1 cellular context compared by ENCODE assay signal in genomic region chr1:34771573-34771972, GRCh38.
TF ChIP-seq lines count a peak whose summit lies in the region.

No MANE protein-coding gene starts in this region.

TF ChIP-seq in HCT116, 20 proteins besides CTCF, POLR2A, EP300 and RAD21 (continued from another document):
- TF ChIP-seq REST (IDR thresholded peaks at IDR 0.05; ENCODE audit: low read depth): no peak
- TF ChIP-seq ATF3 (IDR thresholded peaks at IDR 0.05): no peak
- TF ChIP-seq FOSL1 (IDR thresholded peaks at IDR 0.05; ENCODE audit: low read depth): no peak
- no peak for TF ChIP-seq ZFX (IDR thresholded peaks at IDR 0.05)
- no peak for TF ChIP-seq EZH2 (IDR thresholded peaks at IDR 0.05)
- no peak for TF ChIP-seq EGR1 (IDR thresholded peaks at IDR 0.05; ENCODE audit: low read depth)
- no peak for TF ChIP-seq SP1 (IDR thresholded peaks at IDR 0.05; ENCODE audit: low read depth)
- TF ChIP-seq ZNF274 (IDR thresholded peaks at IDR 0.05; ENCODE audit: low read depth, low read length): no peak
